8 cellular contexts compared by ENCODE assay signal in the genomic region with DNA sequence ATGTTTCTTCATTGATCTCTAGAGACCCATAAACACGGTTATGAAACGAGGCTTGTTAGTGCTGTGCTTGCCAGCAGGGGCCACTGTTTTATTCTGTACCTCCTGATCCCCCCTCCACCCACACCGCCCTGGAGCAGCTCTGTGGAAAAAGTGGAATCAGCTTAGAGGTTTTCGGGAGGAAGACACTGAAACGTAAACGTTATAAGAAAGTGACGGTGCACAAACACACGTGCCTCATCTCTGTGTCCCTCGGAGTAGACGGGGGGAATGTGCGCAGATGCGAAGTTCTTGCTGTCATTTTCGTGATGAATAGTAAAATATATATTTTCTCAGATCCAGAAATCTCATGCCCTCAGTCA. TPM values are rescaled to one million over a fixed set of nuclear protein-coding genes. Genes with fewer than 3 reads are reported as not detected.
A peak's percentile ranks its signal among the peaks of the same experiment; 100 is the strongest.
DNase-seq lines count a peak whose midpoint lies in the region; ATAC-seq and TF ChIP-seq lines count a peak whose summit lies in the region.
"Not testable (repeated sequence)": the region's sequence is repeated elsewhere in the genome, so short reads cannot be mapped to it uniquely, and the experiment has no call there.

No MANE protein-coding gene starts in this region.

- not testable (repeated sequence) for H3K79me2 ChIP-seq in osteoblast (ENCODE audit: insufficient read depth, low read length)

- H3K36me3 Mint-ChIP-seq in HFFc6 (ENCODE audit: low read depth) = not testable (repeated sequence)

- H3K9me3 Mint-ChIP-seq in HFFc6 = not testable (repeated sequence)

- peaks cover 17% of the 10 kb centered on the region for H3K4me1 Mint-ChIP-seq in HFFc6 (ENCODE audit: low read depth)

- TF ChIP-seq POLR2A in body of pancreas (IDR thresholded peaks at IDR 0.05); transverse colon (IDR thresholded peaks at IDR 0.05): not testable (repeated sequence)

- peaks cover 10% of the 10 kb centered on the region for H3K27me3 Mint-ChIP-seq in HFFc6 (ENCODE audit: insufficient read depth)

- not testable (repeated sequence) for H3K27ac ChIP-seq in body of pancreas; osteoblast (ENCODE audit: low read depth, low read length)
- H3K27ac ChIP-seq in transverse colon = peak overlapping the region in 3 of 4 donors; percentile 9 to 68 (median 37)

- H3K27me3 ChIP-seq in BJ (ENCODE audit: control insufficient read depth, insufficient read depth, low read length); NT2/D1 (ENCODE audit: insufficient read depth, insufficient read length); body of pancreas; osteoblast (ENCODE audit: insufficient read depth, low read length); transverse colon: not testable (repeated sequence)

- H3K36me3 ChIP-seq in BJ (ENCODE audit: control insufficient read depth, insufficient read depth, low read length); NT2/D1 (ENCODE audit: insufficient read depth, insufficient read length, low read length); body of pancreas (replicated peaks in 1 of 2; ENCODE audit: insufficient read depth in 1 of 2, low read depth in 2 of 2); osteoblast (ENCODE audit: insufficient read depth, low read length); transverse colon: not testable (repeated sequence)

- intact Hi-C loops in body of pancreas (cut with DNase I); transverse colon (cut with DNase I; ENCODE audit: low total_unique reads): not testable (repeated sequence)

- ATAC-seq in body of pancreas = peak; percentile 58
- peak; percentile 45 for ATAC-seq in left lobe of liver

- in situ Hi-C loops in transverse colon (cut with MboI; ENCODE audit: low pct_ligation_motif_present in 1 of 4, low pct_unique_long_range_greater_than_20kb in 1 of 4, low sequenced_read_pairs in 3 of 4) = loop anchor here in 1 of 4 donors (10.0 kb wide), 1 partner anchor 90 kb away; no protein-coding TSS in a partner anchor

- DNase-seq in BJ (ENCODE audit: low read depth); NT2/D1 (ENCODE audit: low read depth, low spot score); left lobe of liver (ENCODE audit: low spot score); transverse colon: not testable (repeated sequence)
- peak; percentile 17 for DNase-seq in HFFc6
- peak in 1 of 4 donors; percentile 16 for DNase-seq in body of pancreas
- peak; percentile 73 for DNase-seq in fibroblast of villous mesenchyme (ENCODE audit: low read depth)
- peak; percentile 26 for DNase-seq in osteoblast (ENCODE audit: insufficient read length, low spot score, missing footprints)

- peak overlapping the region; percentile 83 for H3K4me3 Mint-ChIP-seq in HFFc6

- CTCF ChIA-PET in BJ (lab: Yijun Ruan, JAX) = interaction anchor here (1.6 to 2.0 kb wide), 2 partner anchors 8 to 79 kb away, joined by 4 to 7 read pairs; no protein-coding TSS in a partner anchor

- WGBS in body of pancreas, 2 donors = 7% methylated on average over 13 of the region's 13 CpGs
- WGBS in transverse colon (ENCODE audit: low coverage in 1 of 2), 2 donors = 7 to 22% methylated on average over 6 to 13 of the region's 13 CpGs

- not testable (repeated sequence) for H3K9me3 ChIP-seq in NT2/D1 (ENCODE audit: insufficient read depth, low read length); body of pancreas; osteoblast (ENCODE audit: low read depth, low read length); transverse colon

- peak overlapping the region; percentile 48 for H2AFZ ChIP-seq in osteoblast (ENCODE audit: low read length)

- TF ChIP-seq CTCF in BJ (IDR thresholded peaks at IDR 0.05; ENCODE audit: insufficient read depth, low read depth, low read length) (peak; percentile 25; the same call in 1 of the 2 replicates), HFFc6 (IDR thresholded peaks at IDR 0.05) (peak; percentile 57), body of pancreas (IDR thresholded peaks at IDR 0.05) (peak in 1 of 7 experiments; percentile 33), fibroblast of villous mesenchyme (IDR thresholded peaks at IDR 0.05; ENCODE audit: insufficient read depth, low read depth, low read length) (peak; percentile 39), osteoblast (IDR thresholded peaks at IDR 0.05; ENCODE audit: extremely low read depth, low read depth, low read length) (peak; percentile 45)
- not testable (repeated sequence) for TF ChIP-seq CTCF in transverse colon (IDR thresholded peaks at IDR 0.05)

- not testable (repeated sequence) for H3K4me3 ChIP-seq in BJ (ENCODE audit: low read depth, low read length); NT2/D1 (ENCODE audit: insufficient read length, low read depth); body of pancreas
- H3K4me3 ChIP-seq in fibroblast of villous mesenchyme (ENCODE audit: low read depth, low read length) (peak overlapping the region; percentile 31), osteoblast (ENCODE audit: insufficient read depth, low read length) (peak overlapping the region; percentile 55), transverse colon (peak overlapping the region in 1 of 4 donors; percentile 14)

- peak overlapping the region; percentile 56 for H3K9ac ChIP-seq in NT2/D1 (ENCODE audit: insufficient read length, low read depth)

- TF ChIP-seq EP300 in transverse colon (IDR thresholded peaks at IDR 0.05; ENCODE audit: low read depth) = not testable (repeated sequence)

- H3K27ac Mint-ChIP-seq in HFFc6 = not testable (repeated sequence)

- H3K4me1 ChIP-seq in NT2/D1 (ENCODE audit: insufficient read depth, insufficient read length); body of pancreas; transverse colon: not testable (repeated sequence)
- peaks cover 27% of the 10 kb centered on the region for H3K4me1 ChIP-seq in osteoblast (ENCODE audit: insufficient read depth, low read length)

- not testable (repeated sequence) for H4K20me1 ChIP-seq in osteoblast (ENCODE audit: insufficient read depth, low read length)

- POLR2A ChIA-PET in BJ (lab: Charles Lee) = not testable (repeated sequence)

- H3K4me2 ChIP-seq in osteoblast (ENCODE audit: insufficient read depth, low read length) = peak overlapping the region; percentile 86

RNA-seq across cellular contexts. Expression of a gene that starts 33.6 kb away (rescaled TPM):
- polyA plus RNA-seq in BJ (2011; rRNA removed) = 4.8 and 6.1 TPM in 2 replicates
- polyA minus RNA-seq in BJ (2011; rRNA and poly(A)+ RNA removed) = 6.2 and 9.2 TPM in 2 replicates
- total RNA-seq in HFFc6 (2021; fragmentation: NEBNext Ultra II Directional; extraction: Animal tissue kit (Norgen Biotek cat#: 25700)) = 10 to 100 TPM in 4 of 6 experiments, 1 to 10 TPM in 2; 9.8 to 13.0 (median 11.3) TPM
- 10 to 100 TPM; 14.8 to 37.6 TPM for total RNA-seq in body of pancreas
- total RNA-seq in fibroblast of villous mesenchyme = 9.0 and 13.4 TPM in 2 replicates
- total RNA-seq in left lobe of liver = 3.6 TPM
- total RNA-seq in osteoblast = 16.6 and 25.0 TPM in 2 replicates
- 10 to 100 TPM in 1 of 4 donors, 1 to 10 TPM in 3; 3.7 to 15.7 (median 5.8) TPM for total RNA-seq in transverse colon

RNA-seq across cellular contexts. Expression of a gene that starts 36.8 kb away (rescaled TPM):
- 0.60 and 1.5 TPM in 2 replicates for polyA plus RNA-seq in BJ (2011; rRNA removed)
- polyA minus RNA-seq in BJ (2011; rRNA and poly(A)+ RNA removed) = 1.2 and 1.3 TPM in 2 replicates
- total RNA-seq in HFFc6 (2021; fragmentation: NEBNext Ultra II Directional; extraction: Animal tissue kit (Norgen Biotek cat#: 25700)) = 1 to 10 TPM; 2.0 to 6.4 (median 3.4) TPM
- total RNA-seq in body of pancreas = 1 to 10 TPM; 1.6 to 1.8 TPM
- total RNA-seq in fibroblast of villous mesenchyme = 1.9 and 3.0 TPM in 2 replicates
- total RNA-seq in left lobe of liver = 0.70 TPM
- 3.6 and 4.4 TPM in 2 replicates for total RNA-seq in osteoblast
- 1 to 10 TPM; 1.9 to 3.8 (median 3.3) TPM for total RNA-seq in transverse colon
